ENCODE assay signal across 25 cellular contexts in the genomic region with DNA sequence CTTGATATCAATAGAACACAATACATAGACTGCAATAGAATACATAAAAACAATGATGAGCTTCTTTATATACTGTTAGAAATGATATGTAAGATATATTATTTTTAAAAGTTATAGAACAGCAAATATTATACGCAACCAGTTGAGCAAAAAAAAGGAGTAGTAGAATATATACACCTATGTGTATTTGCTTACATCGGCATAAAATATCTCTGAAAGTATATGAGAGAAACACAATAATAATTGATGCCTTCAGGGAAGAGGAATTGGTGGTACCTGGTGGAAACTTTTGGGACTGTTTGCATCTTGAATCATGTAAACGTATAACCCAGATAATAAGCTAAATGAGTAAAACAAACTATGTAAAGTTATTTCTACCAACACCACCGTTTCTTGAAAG.
DNase-seq lines count a peak whose midpoint lies in the region; ATAC-seq, FAIRE-seq and TF ChIP-seq lines count a peak whose summit lies in the region.
"Had no signal": no experiment of that assay in that cellular context is flagged by ENCODE, and none has a peak within 500 bp of the region (broad histone marks: within the 10 kb centered on the region; RNA-seq: fewer than 3 reads in every experiment).

No MANE protein-coding gene starts in this region.

- CTCF ChIA-PET in A549 (lab: Yijun Ruan, JAX), result interaction anchor here (0.5 kb wide), 1 partner anchor 272 kb away, joined by 3 read pairs; no protein-coding TSS in a partner anchor
- CTCF ChIA-PET in IMR-90 (lab: Yijun Ruan, JAX), result no interaction called here
- CTCF ChIA-PET in H1 (lab: Charles Lee; ENCODE audit: partially characterized antibody), result no interaction called here

- H3K36me3 Mint-ChIP-seq in CD14-positive monocyte, result no peaks in the 10 kb centered on the region
- H3K36me3 Mint-ChIP-seq: CD4-positive, alpha-beta memory T cell; CD4-positive, CD25-positive, alpha-beta regulatory T cell had no signal

- H4K20me1 ChIP-seq in IMR-90 (ENCODE audit: insufficient read depth, low read length) (no peaks in the 10 kb centered on the region), H1 (replicated peaks in 1 of 2; ENCODE audit: control insufficient read depth in 1 of 2, insufficient read depth in 2 of 2, low read length in 2 of 2) (no peaks in the 10 kb centered on the region)
- H4K20me1 ChIP-seq: BLaER1 treated with 17β-estradiol and CSF1 and Interleukin-3, amounts not matched to agents 10 nM and 100 nM had no signal

- H3K23me2 ChIP-seq in H1 (ENCODE audit: low read depth, low read length), result no peaks in the 10 kb centered on the region; the same call in 1 of the 2 replicates

- H2BK120ac ChIP-seq in IMR-90 (ENCODE audit: low read depth, low read length), result no peak overlapping the region
- no peak overlapping the region for H2BK120ac ChIP-seq in H1 (replicated peaks; ENCODE audit: low read depth, low read length)

- no peak overlapping the region for H3K27ac ChIP-seq in A549
- H3K27ac ChIP-seq in IMR-90 (ENCODE audit: insufficient read depth, low read length), result no peak overlapping the region
- no peak overlapping the region for H3K27ac ChIP-seq in H1 (ENCODE audit: low read depth, low read length)
- H3K27ac ChIP-seq in foreskin keratinocyte, result no peak overlapping the region
- H3K27ac ChIP-seq: BLaER1 treated with 17β-estradiol and CSF1 and Interleukin-3, amounts not matched to agents 10 nM and 100 nM; C4-2B had no signal

- H3K36me3 ChIP-seq in IMR-90 (ENCODE audit: control insufficient read depth, insufficient read depth, low read length) (no peaks in the 10 kb centered on the region), H1 (ENCODE audit: control insufficient read depth in 2 of 4, insufficient read depth in 4 of 4, low read length in 3 of 4) (no peaks in the 10 kb centered on the region; a peak in 1 of 8 replicates)
- H3K36me3 ChIP-seq: BLaER1 treated with 17β-estradiol and CSF1 and Interleukin-3, amounts not matched to agents 10 nM and 100 nM had no signal

- in situ Hi-C loops in IMR-90 (cut with MboI; ENCODE audit: low sequenced_read_pairs), result no loop called here

- no peak overlapping the region for H2AK5ac ChIP-seq in IMR-90 (ENCODE audit: low read depth, low read length)
- no peak overlapping the region for H2AK5ac ChIP-seq in H1 (ENCODE audit: low read depth, low read length)

- no peak overlapping the region for H4K91ac ChIP-seq in IMR-90 (ENCODE audit: insufficient read depth, low read depth, low read length)
- no peak overlapping the region for H4K91ac ChIP-seq in H1 (replicated peaks; ENCODE audit: insufficient read length, low read length)

- no peak overlapping the region for H2AK9ac ChIP-seq in IMR-90 (replicated peaks; ENCODE audit: low read depth, low read length, poor library complexity)

- dilution Hi-C loops in IMR-90 (cut with HindIII; ENCODE audit: low sequenced_read_pairs, unreplicated experiment), result no loop called here

- H2BK20ac ChIP-seq in IMR-90 (ENCODE audit: low read depth, low read length) (no peak overlapping the region), H1 (ENCODE audit: low read length) (no peak overlapping the region)

- POLR2A ChIA-PET in A549 (lab: Yijun Ruan, JAX), result no interaction called here
- POLR2A ChIA-PET in IMR-90 (lab: Charles Lee; ENCODE audit: unreplicated experiment), result no interaction called here
- POLR2A ChIA-PET in H1 (lab: Charles Lee; ENCODE audit: partially characterized antibody), result no interaction called here

- H3K18ac ChIP-seq in IMR-90 (ENCODE audit: low read depth, low read length), result no peak overlapping the region
- no peak overlapping the region for H3K18ac ChIP-seq in H1 (ENCODE audit: extremely low read depth, low read length)

- H2BK5ac ChIP-seq in IMR-90 (ENCODE audit: low read depth, low read length, poor library complexity, severe bottlenecking) (no peak overlapping the region), H1 (ENCODE audit: low read depth, low read length) (no peak overlapping the region)

- H3K56ac ChIP-seq in IMR-90 (ENCODE audit: extremely low read depth, insufficient read depth, low read length) (no peak overlapping the region), H1 (replicated peaks; ENCODE audit: insufficient read length, low read depth, low read length) (no peak overlapping the region)

- no peaks in the 10 kb centered on the region for H3K9me1 ChIP-seq in IMR-90 (ENCODE audit: insufficient read depth, low read length)

- no peak overlapping the region for H3K27ac Mint-ChIP-seq in CD14-positive monocyte
- H3K27ac Mint-ChIP-seq: B cell; CD4-positive, alpha-beta memory T cell; CD4-positive, CD25-positive, alpha-beta regulatory T cell; CD8-positive, alpha-beta memory T cell had no signal

- H3K4me2 ChIP-seq in A549, result no peak overlapping the region
- no peak overlapping the region for H3K4me2 ChIP-seq in IMR-90 (ENCODE audit: low read depth, low read length)
- H3K4me2 ChIP-seq in H1 (ENCODE audit: insufficient read depth in 1 of 2, low read depth in 2 of 2, low read length in 2 of 2), result no peak overlapping the region
- H3K4me2 ChIP-seq: BLaER1 treated with 17β-estradiol and CSF1 and Interleukin-3, amounts not matched to agents 10 nM and 100 nM had no signal

- no peaks in the 10 kb centered on the region for H3K4me1 Mint-ChIP-seq in CD14-positive monocyte
- H3K4me1 Mint-ChIP-seq: B cell; CD4-positive, alpha-beta memory T cell; CD4-positive, CD25-positive, alpha-beta regulatory T cell; CD8-positive, alpha-beta memory T cell had no signal

- TF ChIP-seq POLR2A in A549 (IDR thresholded peaks at IDR 0.05; ENCODE audit: low read length), result no peak
- TF ChIP-seq POLR2A in IMR-90 (IDR thresholded peaks at IDR 0.05; ENCODE audit: low read depth, low read length), result no peak
- TF ChIP-seq POLR2A in H1 (IDR thresholded peaks at IDR 0.05; ENCODE audit: control extremely low read depth in 1 of 2, low read depth in 2 of 2, low read length in 2 of 2), result no peak

- no peak overlapping the region for H2BK12ac ChIP-seq in H1 (ENCODE audit: low read depth, low read length)

- H3K79me2 ChIP-seq in H1 (ENCODE audit: control insufficient read depth in 1 of 2, insufficient read depth in 2 of 2, low read length in 2 of 2), result no peaks in the 10 kb centered on the region

- H3K27me3 ChIP-seq in IMR-90 (ENCODE audit: control insufficient read depth, insufficient read depth, low read length) (no peaks in the 10 kb centered on the region; the same call in 1 of the 2 replicates), H1 (replicated peaks in 1 of 4; ENCODE audit: control insufficient read depth in 3 of 4, extremely low read depth in 1 of 4, insufficient read depth in 3 of 4, low read length in 3 of 4) (no peaks in the 10 kb centered on the region), foreskin keratinocyte (no peaks in the 10 kb centered on the region)
- H3K27me3 ChIP-seq: BLaER1 treated with 17β-estradiol and CSF1 and Interleukin-3, amounts not matched to agents 10 nM and 100 nM had no signal

- TF ChIP-seq CTCF in A549 (IDR thresholded peaks at IDR 0.05) (no peak), IMR-90 (conservative IDR thresholded peaks at IDR 0.05; ENCODE audit: low read depth, low read length) (no peak), H1 (IDR thresholded peaks at IDR 0.05; ENCODE audit: control extremely low read depth in 1 of 3, insufficient read depth in 1 of 3, low read depth in 1 of 3, low read length in 3 of 3) (no peak), CD14-positive monocyte (IDR thresholded peaks at IDR 0.05) (no peak), foreskin keratinocyte (conservative IDR thresholded peaks at IDR 0.05) (no peak)

- H3K79me1 ChIP-seq in IMR-90 (ENCODE audit: low read depth in 1 of 2, low read length in 2 of 2), result no peaks in the 10 kb centered on the region
- H3K79me1 ChIP-seq in H1 (ENCODE audit: low read depth, low read length), result no peaks in the 10 kb centered on the region

- TF ChIP-seq RAD21 in A549 (conservative IDR thresholded peaks at IDR 0.05 in 1 of 2, IDR thresholded peaks at IDR 0.05 in 1 of 2), result no peak
- TF ChIP-seq RAD21 in IMR-90 (IDR thresholded peaks at IDR 0.05; ENCODE audit: low read length), result no peak
- no peak for TF ChIP-seq RAD21 in H1 (IDR thresholded peaks at IDR 0.05 in 1 of 2, conservative IDR thresholded peaks at IDR 0.05 in 1 of 2; ENCODE audit: low read depth in 2 of 2, low read length in 2 of 2)

- FAIRE-seq in A549 (lab: Jason Lieb, UNC) (no peak), H1 (lab: Jason Lieb, UNC) (no peak)
- FAIRE-seq: A204.1, GM12878, GM12892, GM18507 had no signal

- intact Hi-C loops in IMR-90 (cut with micrococcal nuclease), result no loop called here
- intact Hi-C loops in CD14-positive monocyte (cut with micrococcal nuclease), result no loop called here

- DNase-seq in A549 (ENCODE audit: low read depth in 1 of 2, low spot score in 1 of 2), result no peak
- DNase-seq in IMR-90, result no peak
- DNase-seq in H1 (ENCODE audit: low read depth in 1 of 2, low spot score in 2 of 2), result no peak
- no peak for DNase-seq in CD14-positive monocyte (ENCODE audit: low spot score)
- no peak for DNase-seq in foreskin keratinocyte
- DNase-seq: 8988T; AML-193; CD4-positive, alpha-beta memory T cell; CD4-positive, CD25-positive, alpha-beta regulatory T cell; CD8-positive, alpha-beta memory T cell; COR-L47; DMS 273 treated with DMSO at 0.1 percent for 48 hours; DMS153; DMS53; DMS79; DND-41; EL; GDM1 had no signal

- no peak overlapping the region for H4K5ac ChIP-seq in IMR-90 (ENCODE audit: low read depth, low read length)
- H4K5ac ChIP-seq in H1 (ENCODE audit: insufficient read length, low read depth, low read length), result no peak overlapping the region

- H2BK15ac ChIP-seq in IMR-90 (ENCODE audit: low read depth, low read length), result no peak overlapping the region
- H2BK15ac ChIP-seq in H1 (ENCODE audit: low read length), result no peak overlapping the region

- H3K4me3 Mint-ChIP-seq in CD14-positive monocyte, result no peak overlapping the region
- H3K4me3 Mint-ChIP-seq: B cell; CD4-positive, alpha-beta memory T cell; CD4-positive, CD25-positive, alpha-beta regulatory T cell; CD8-positive, alpha-beta memory T cell had no signal

- H3K23ac ChIP-seq in IMR-90 (ENCODE audit: low read depth, low read length) (no peak overlapping the region), H1 (ENCODE audit: insufficient read length) (no peak overlapping the region)

- no peak overlapping the region for H3K4ac ChIP-seq in IMR-90 (ENCODE audit: low read depth, low read length)
- H3K4ac ChIP-seq in H1 (replicated peaks; ENCODE audit: insufficient read length, low read depth, low read length), result no peak overlapping the region

- H3K4me3 ChIP-seq in A549 (no peak overlapping the region), IMR-90 (ENCODE audit: insufficient read depth, low read depth, low read length) (no peak overlapping the region), H1 (ENCODE audit: extremely low read depth in 1 of 4, insufficient read depth in 2 of 4, low read depth in 3 of 4, low read length in 4 of 4) (no peak overlapping the region)
- H3K4me3 ChIP-seq: BLaER1 treated with 17β-estradiol and CSF1 and Interleukin-3, amounts not matched to agents 10 nM and 100 nM; GM12878 had no signal

- no peak overlapping the region for H4K8ac ChIP-seq in IMR-90 (ENCODE audit: low read depth in 2 of 2, low read length in 2 of 2)
- no peak overlapping the region for H4K8ac ChIP-seq in H1 (ENCODE audit: extremely low read depth, insufficient read depth, low read length)

- H3K4me1 ChIP-seq in A549 (no peaks in the 10 kb centered on the region), IMR-90 (ENCODE audit: control insufficient read depth, insufficient read depth, low read length) (no peaks in the 10 kb centered on the region), H1 (replicated peaks in 1 of 4; ENCODE audit: control insufficient read depth in 3 of 4, insufficient read depth in 4 of 4, low read length in 3 of 4) (no peaks in the 10 kb centered on the region), foreskin keratinocyte (peaks cover 6% of the 10 kb centered on the region)
- H3K4me1 ChIP-seq: BLaER1 treated with 17β-estradiol and CSF1 and Interleukin-3, amounts not matched to agents 10 nM and 100 nM had no signal

- peaks cover 0 to 2% (median 1%) of the 10 kb centered on the region in 3 donors for H3K27me3 Mint-ChIP-seq in CD14-positive monocyte (ENCODE audit: low read depth in 3 of 3)

- TF ChIP-seq EP300 in A549 (IDR thresholded peaks at IDR 0.05) (no peak), H1 (IDR thresholded peaks at IDR 0.05; ENCODE audit: borderline replicate concordance in 1 of 2, low read depth in 2 of 2, low read length in 2 of 2) (no peak)

- H3K9me3 ChIP-seq in A549, result no peaks in the 10 kb centered on the region; the same call in 2 of the 3 replicates
- peaks cover 2% of the 10 kb centered on the region; the same call in 1 of the 2 replicates for H3K9me3 ChIP-seq in IMR-90 (ENCODE audit: control insufficient read depth, insufficient read depth, low read length)
- peaks cover 0 to 3% of the 10 kb centered on the region in 2 experiments; a peak in 1 of 4 replicates for H3K9me3 ChIP-seq in H1 (ENCODE audit: insufficient read depth in 2 of 2, low read depth in 1 of 2, low read length in 1 of 2)

- peaks cover 0 to 9% (median 2%) of the 10 kb centered on the region in 7 donors for H3K9me3 Mint-ChIP-seq in CD14-positive monocyte

- 46% methylated on average over 4 of the region's 4 CpGs for whole genome bisulfite sequencing in A549 (ENCODE audit: missing lambda C conversion rate)
- WGBS in IMR-90 (ENCODE audit: extremely low coverage in 2 of 2, insufficient read length in 1 of 2), 2 experiments, result no CpG with 5 or more reads among the region's 4 CpGs
- WGBS in H1 (ENCODE audit: extremely low coverage in 1 of 2, insufficient coverage in 1 of 2, insufficient read length in 1 of 2, insufficient replicate concordance in 2 of 2, low coverage in 1 of 2, low lambda C conversion rate in 2 of 2, missing lambda C conversion rate in 1 of 2), 2 experiments, result 95% methylated on average over 4 of the region's 4 CpGs; no CpG with 5 or more reads in 1 of the 2 experiments

- H3K14ac ChIP-seq in IMR-90 (replicated peaks; ENCODE audit: low read depth, low read length), result no peak overlapping the region
- H3K14ac ChIP-seq in H1 (ENCODE audit: insufficient read length), result no peak overlapping the region

- ATAC-seq in A549, result no peak
- no peak for ATAC-seq in IMR-90 (ENCODE audit: low read depth)
- ATAC-seq in foreskin keratinocyte, result no peak
- ATAC-seq: GM12878 had no signal

- H2AFZ ChIP-seq in IMR-90 (replicated peaks; ENCODE audit: low read length, poor library complexity), result no peak overlapping the region
- H2AFZ ChIP-seq in H1 (ENCODE audit: low read length), result no peak overlapping the region

- BruUV-seq in IMR-90 (replicated peaks; lab: Mats Ljungman, UMichigan), result no TSS peak

- H3K9ac ChIP-seq in IMR-90 (ENCODE audit: low read depth, low read length), result no peak overlapping the region
- no peak overlapping the region for H3K9ac ChIP-seq in H1 (replicated peaks in 1 of 4; ENCODE audit: extremely low read depth in 1 of 4, low read depth in 3 of 4, low read length in 3 of 4)
- H3K9ac ChIP-seq: BLaER1 treated with 17β-estradiol and CSF1 and Interleukin-3, amounts not matched to agents 10 nM and 100 nM had no signal
